ENCODE assay signal across 2 cellular contexts in the genomic region with DNA sequence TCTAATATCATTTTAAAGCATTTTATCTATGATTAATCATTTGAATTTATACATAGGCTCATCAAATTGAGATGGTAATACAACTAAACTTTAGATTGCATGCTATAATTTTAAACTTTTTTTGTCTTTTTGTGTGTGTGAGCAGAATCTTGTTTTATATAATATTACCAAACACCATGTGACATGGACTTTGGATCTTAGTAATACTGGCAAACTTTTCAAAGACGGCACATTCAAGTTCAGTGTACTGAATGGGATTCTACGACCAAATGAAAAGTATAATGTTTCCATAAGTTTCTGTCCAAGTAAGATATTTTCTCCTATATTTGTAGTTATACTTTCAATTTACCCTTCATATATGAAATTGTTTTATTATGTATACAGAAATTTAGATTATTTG.
TF ChIP-seq lines count a peak whose summit lies in the region.

No MANE protein-coding gene starts in this region.

TF ChIP-seq in liver, 16 proteins besides CTCF, POLR2A, EP300 and RAD21 (continued from another document):
- TF ChIP-seq, protein P1, sequence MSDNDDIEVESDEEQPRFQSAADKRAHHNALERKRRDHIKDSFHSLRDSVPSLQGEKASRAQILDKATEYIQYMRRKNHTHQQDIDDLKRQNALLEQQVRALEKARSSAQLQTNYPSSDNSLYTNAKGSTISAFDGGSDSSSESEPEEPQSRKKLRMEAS (IDR thresholded peaks at IDR 0.05): no peak
- TF ChIP-seq SP1 (IDR thresholded peaks at IDR 0.05): no peak

TF ChIP-seq in HepG2, 621 proteins besides CTCF, POLR2A, EP300 and RAD21 (continued from another document):
- TF ChIP-seq, protein P2, sequence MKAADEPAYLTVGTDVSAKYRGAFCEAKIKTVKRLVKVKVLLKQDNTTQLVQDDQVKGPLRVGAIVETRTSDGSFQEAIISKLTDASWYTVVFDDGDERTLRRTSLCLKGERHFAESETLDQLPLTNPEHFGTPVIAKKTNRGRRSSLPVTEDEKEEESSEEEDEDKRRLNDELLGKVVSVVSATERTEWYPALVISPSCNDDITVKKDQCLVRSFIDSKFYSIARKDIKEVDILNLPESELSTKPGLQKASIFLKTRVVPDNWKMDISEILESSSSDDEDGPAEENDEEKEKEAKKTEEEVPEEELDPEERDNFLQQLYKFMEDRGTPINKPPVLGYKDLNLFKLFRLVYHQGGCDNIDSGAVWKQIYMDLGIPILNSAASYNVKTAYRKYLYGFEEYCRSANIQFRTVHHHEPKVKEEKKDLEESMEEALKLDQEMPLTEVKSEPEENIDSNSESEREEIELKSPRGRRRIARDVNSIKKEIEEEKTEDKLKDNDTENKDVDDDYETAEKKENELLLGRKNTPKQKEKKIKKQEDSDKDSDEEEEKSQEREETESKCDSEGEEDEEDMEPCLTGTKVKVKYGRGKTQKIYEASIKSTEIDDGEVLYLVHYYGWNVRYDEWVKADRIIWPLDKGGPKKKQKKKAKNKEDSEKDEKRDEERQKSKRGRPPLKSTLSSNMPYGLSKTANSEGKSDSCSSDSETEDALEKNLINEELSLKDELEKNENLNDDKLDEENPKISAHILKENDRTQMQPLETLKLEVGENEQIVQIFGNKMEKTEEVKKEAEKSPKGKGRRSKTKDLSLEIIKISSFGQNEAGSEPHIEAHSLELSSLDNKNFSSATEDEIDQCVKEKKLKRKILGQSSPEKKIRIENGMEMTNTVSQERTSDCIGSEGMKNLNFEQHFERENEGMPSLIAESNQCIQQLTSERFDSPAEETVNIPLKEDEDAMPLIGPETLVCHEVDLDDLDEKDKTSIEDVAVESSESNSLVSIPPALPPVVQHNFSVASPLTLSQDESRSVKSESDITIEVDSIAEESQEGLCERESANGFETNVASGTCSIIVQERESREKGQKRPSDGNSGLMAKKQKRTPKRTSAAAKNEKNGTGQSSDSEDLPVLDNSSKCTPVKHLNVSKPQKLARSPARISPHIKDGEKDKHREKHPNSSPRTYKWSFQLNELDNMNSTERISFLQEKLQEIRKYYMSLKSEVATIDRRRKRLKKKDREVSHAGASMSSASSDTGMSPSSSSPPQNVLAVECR (CRISPR knock-in tag; IDR thresholded peaks at IDR 0.05; ENCODE audit: borderline replicate concordance): no peak
- TF ChIP-seq, protein P3, sequence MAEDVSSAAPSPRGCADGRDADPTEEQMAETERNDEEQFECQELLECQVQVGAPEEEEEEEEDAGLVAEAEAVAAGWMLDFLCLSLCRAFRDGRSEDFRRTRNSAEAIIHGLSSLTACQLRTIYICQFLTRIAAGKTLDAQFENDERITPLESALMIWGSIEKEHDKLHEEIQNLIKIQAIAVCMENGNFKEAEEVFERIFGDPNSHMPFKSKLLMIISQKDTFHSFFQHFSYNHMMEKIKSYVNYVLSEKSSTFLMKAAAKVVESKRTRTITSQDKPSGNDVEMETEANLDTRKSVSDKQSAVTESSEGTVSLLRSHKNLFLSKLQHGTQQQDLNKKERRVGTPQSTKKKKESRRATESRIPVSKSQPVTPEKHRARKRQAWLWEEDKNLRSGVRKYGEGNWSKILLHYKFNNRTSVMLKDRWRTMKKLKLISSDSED (CRISPR knock-in tag; IDR thresholded peaks at IDR 0.05): no peak
- TF ChIP-seq, protein P4, sequence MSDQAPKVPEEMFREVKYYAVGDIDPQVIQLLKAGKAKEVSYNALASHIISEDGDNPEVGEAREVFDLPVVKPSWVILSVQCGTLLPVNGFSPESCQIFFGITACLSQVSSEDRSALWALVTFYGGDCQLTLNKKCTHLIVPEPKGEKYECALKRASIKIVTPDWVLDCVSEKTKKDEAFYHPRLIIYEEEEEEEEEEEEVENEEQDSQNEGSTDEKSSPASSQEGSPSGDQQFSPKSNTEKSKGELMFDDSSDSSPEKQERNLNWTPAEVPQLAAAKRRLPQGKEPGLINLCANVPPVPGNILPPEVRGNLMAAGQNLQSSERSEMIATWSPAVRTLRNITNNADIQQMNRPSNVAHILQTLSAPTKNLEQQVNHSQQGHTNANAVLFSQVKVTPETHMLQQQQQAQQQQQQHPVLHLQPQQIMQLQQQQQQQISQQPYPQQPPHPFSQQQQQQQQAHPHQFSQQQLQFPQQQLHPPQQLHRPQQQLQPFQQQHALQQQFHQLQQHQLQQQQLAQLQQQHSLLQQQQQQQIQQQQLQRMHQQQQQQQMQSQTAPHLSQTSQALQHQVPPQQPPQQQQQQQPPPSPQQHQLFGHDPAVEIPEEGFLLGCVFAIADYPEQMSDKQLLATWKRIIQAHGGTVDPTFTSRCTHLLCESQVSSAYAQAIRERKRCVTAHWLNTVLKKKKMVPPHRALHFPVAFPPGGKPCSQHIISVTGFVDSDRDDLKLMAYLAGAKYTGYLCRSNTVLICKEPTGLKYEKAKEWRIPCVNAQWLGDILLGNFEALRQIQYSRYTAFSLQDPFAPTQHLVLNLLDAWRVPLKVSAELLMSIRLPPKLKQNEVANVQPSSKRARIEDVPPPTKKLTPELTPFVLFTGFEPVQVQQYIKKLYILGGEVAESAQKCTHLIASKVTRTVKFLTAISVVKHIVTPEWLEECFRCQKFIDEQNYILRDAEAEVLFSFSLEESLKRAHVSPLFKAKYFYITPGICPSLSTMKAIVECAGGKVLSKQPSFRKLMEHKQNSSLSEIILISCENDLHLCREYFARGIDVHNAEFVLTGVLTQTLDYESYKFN (CRISPR knock-in tag; conservative IDR thresholded peaks at IDR 0.05): no peak
- no peak for TF ChIP-seq ZNF670 (CRISPR knock-in tag; IDR thresholded peaks at IDR 0.05; ENCODE audit: borderline replicate concordance)
- no peak for TF ChIP-seq RBM22 (optimal IDR thresholded peaks at IDR 0.05; ENCODE audit: low read length)
- no peak for TF ChIP-seq CREM (IDR thresholded peaks at IDR 0.05)
- no peak for TF ChIP-seq CREM (CRISPR knock-in tag; IDR thresholded peaks at IDR 0.05)
- no peak for TF ChIP-seq ZNF468 (CRISPR knock-in tag; IDR thresholded peaks at IDR 0.05)
